In genomic region chr3:124999897-125000296, GRCh38 we compare ENCODE assay signal across 19 cellular contexts.
"Had no signal": no experiment of that assay in that cellular context is flagged by ENCODE, and none has a peak within 500 bp of the region (broad histone marks: within the 10 kb centered on the region; RNA-seq: fewer than 3 reads in every experiment).

No MANE protein-coding gene starts in this region.

- H3K27ac Mint-ChIP-seq: activated B cell treated with CpG ODN at 0.5 μM for 24 hours; activated CD4-positive, alpha-beta T cell treated with anti-CD3 and anti-CD28 coated beads, Interleukin-2, amount 10 ng/mL, durations not matched to agents 7 days and 5 days; activated naive CD4-positive, alpha-beta T cell treated with anti-CD3 and anti-CD28 coated beads, Interleukin-2, amount 50 U/mL, for 24 hours had no signal

- H3K4me3 ChIP-seq: lung, right lobe of liver, SK-N-MC, suprapubic skin, upper lobe of right lung had no signal

- DNase-seq: activated B cell treated with CpG ODN at 0.5 μM for 24 hours; activated CD4-positive, alpha-beta T cell treated with anti-CD3 and anti-CD28 coated beads, Interleukin-2, amount 10 ng/mL, durations not matched to agents 7 days and 5 days; activated CD8-positive, alpha-beta memory T cell treated with anti-CD3 and anti-CD28 coated beads for 24 hours; amniotic stem cell; brain microvascular endothelial cell; foreskin fibroblast; midbrain; naive B cell; right lobe of liver; stimulated activated CD4-positive, alpha-beta T cell treated with anti-CD3 and anti-CD28 coated beads, Interleukin-2, amount 100 ng/mL, for 24 hours; stimulated activated naive CD4-positive, alpha-beta T cell; T-helper 1 cell; upper lobe of right lung had no signal

- H3K27me3 ChIP-seq: brain microvascular endothelial cell, neutrophil, right lobe of liver, suprapubic skin, upper lobe of right lung had no signal

- H3K4me3 Mint-ChIP-seq: activated B cell treated with CpG ODN at 0.5 μM for 24 hours; activated CD4-positive, alpha-beta T cell treated with anti-CD3 and anti-CD28 coated beads, Interleukin-2, amount 10 ng/mL, durations not matched to agents 7 days and 5 days; activated naive CD4-positive, alpha-beta T cell treated with anti-CD3 and anti-CD28 coated beads, Interleukin-2, amount 50 U/mL, for 24 hours; naive B cell had no signal

- H3K9me3 ChIP-seq: neutrophil, right lobe of liver, suprapubic skin, upper lobe of right lung had no signal

- H3K27ac ChIP-seq: brain microvascular endothelial cell, neutrophil, right lobe of liver, SK-N-MC, suprapubic skin, upper lobe of right lung had no signal

- H3K36me3 ChIP-seq: neutrophil, right lobe of liver had no signal

- H3K9me3 Mint-ChIP-seq: activated B cell treated with CpG ODN at 0.5 μM for 24 hours; activated CD4-positive, alpha-beta T cell treated with anti-CD3 and anti-CD28 coated beads, Interleukin-2, amount 10 ng/mL, durations not matched to agents 7 days and 5 days; activated naive CD4-positive, alpha-beta T cell treated with anti-CD3 and anti-CD28 coated beads, Interleukin-2, amount 50 U/mL, for 24 hours; naive B cell had no signal

- ATAC-seq: esophagus mucosa, right lobe of liver, upper lobe of right lung had no signal

- H3K27me3 Mint-ChIP-seq: activated B cell treated with CpG ODN at 0.5 μM for 24 hours; activated CD4-positive, alpha-beta T cell treated with anti-CD3 and anti-CD28 coated beads, Interleukin-2, amount 10 ng/mL, durations not matched to agents 7 days and 5 days; activated naive CD4-positive, alpha-beta T cell treated with anti-CD3 and anti-CD28 coated beads, Interleukin-2, amount 50 U/mL, for 24 hours; naive B cell had no signal
